ENCODE assay signal across 12 cellular contexts in genomic region chr12:125324861-125325260, GRCh38.
DNase-seq lines count a peak whose midpoint lies in the region; ATAC-seq and TF ChIP-seq lines count a peak whose summit lies in the region.
"Had no signal": no experiment of that assay in that cellular context is flagged by ENCODE, and none has a peak within 500 bp of the region (broad histone marks: within the 10 kb centered on the region; RNA-seq: fewer than 3 reads in every experiment).

No MANE protein-coding gene starts in this region.

- TF ChIP-seq CTCF in H9 (conservative IDR thresholded peaks at IDR 0.05) (no peak), WTC11 (IDR thresholded peaks at IDR 0.05) (no peak), esophagus squamous epithelium (IDR thresholded peaks at IDR 0.05) (no peak)

- H4K91ac ChIP-seq in H9 (ENCODE audit: insufficient read length, low read depth, low read length): no peak overlapping the region

- WGBS in H9 (ENCODE audit: extremely low coverage, insufficient read length, low lambda C conversion rate): no CpG with 5 or more reads among the region's 5 CpGs
- no CpG with 5 or more reads among the region's 5 CpGs for WGBS in mesendoderm (ENCODE audit: extremely low coverage, insufficient coverage, low lambda C conversion rate)
- 50 to 56% methylated on average over 5 of the region's 5 CpGs for WGBS in esophagus squamous epithelium, 2 donors

- H2AK5ac ChIP-seq in H9 (ENCODE audit: insufficient read length, low read length): no peak overlapping the region
- no peak overlapping the region for H2AK5ac ChIP-seq in mesendoderm (ENCODE audit: low read length)

- CTCF ChIA-PET in WTC11 (lab: Charles Lee): interaction anchor here (0.5 to 4.0 kb wide), 4 partner anchors 8 to 136 kb away, joined by 3 to 17 read pairs (median 5); no protein-coding TSS in a partner anchor

- POLR2A ChIA-PET in WTC11 (lab: Charles Lee): no interaction called here

- H3K79me2 ChIP-seq in H9 (ENCODE audit: insufficient read depth, low read length) (0 out of 2 replicates have a peak, but pooled peaks cover 2% of the 10 kb centered on the region), mesendoderm (ENCODE audit: control insufficient read depth, insufficient read depth, low read length) (no peaks in the 10 kb centered on the region)

- peaks cover 13 to 31% of the 10 kb centered on the region in 2 experiments for H3K9me3 Mint-ChIP-seq in H9
- H3K9me3 Mint-ChIP-seq in WTC11: peaks cover 28% of the 10 kb centered on the region
- H3K9me3 Mint-ChIP-seq: CD4-positive, alpha-beta T cell had no signal

- H3K23me2 ChIP-seq in H9 (ENCODE audit: insufficient read length, low read depth, low read length, poor library complexity, severe bottlenecking): no peaks in the 10 kb centered on the region

- H3K4ac ChIP-seq in H9 (ENCODE audit: low read depth, low read length): no peak overlapping the region
- no peak overlapping the region for H3K4ac ChIP-seq in mesendoderm (ENCODE audit: low read depth, low read length)

- H3K4me1 Mint-ChIP-seq in H9: peaks cover 34 to 47% of the 10 kb centered on the region in 2 experiments
- H3K4me1 Mint-ChIP-seq in WTC11: peaks cover 48% of the 10 kb centered on the region

- peaks cover 6% of the 10 kb centered on the region for H3K9me3 ChIP-seq in H9 (ENCODE audit: control insufficient read depth, low read depth, low read length)
- H3K9me3 ChIP-seq in esophagus squamous epithelium: peaks cover 0 to 5% (median 0%) of the 10 kb centered on the region in 3 donors
- H3K9me3 ChIP-seq: Caco-2 had no signal

- H3K4me3 ChIP-seq in mesendoderm (ENCODE audit: low read length) (no peak overlapping the region), esophagus squamous epithelium (no peak overlapping the region)

- H2BK5ac ChIP-seq in H9 (ENCODE audit: insufficient read length, low read length) (no peak overlapping the region), mesendoderm (ENCODE audit: low read length) (no peak overlapping the region)

- H3K4me1 ChIP-seq in H9 (ENCODE audit: insufficient read depth, low read length): peaks cover 3% of the 10 kb centered on the region; the same call in 1 of the 2 replicates
- H3K4me1 ChIP-seq in mesendoderm (ENCODE audit: control insufficient read depth, low read depth, low read length): no peaks in the 10 kb centered on the region
- no peaks in the 10 kb centered on the region for H3K4me1 ChIP-seq in esophagus squamous epithelium
- H3K4me1 ChIP-seq: Caco-2 had no signal

- no peak overlapping the region for H3K4me3 Mint-ChIP-seq in H9
- no peak overlapping the region for H3K4me3 Mint-ChIP-seq in WTC11
- H3K4me3 Mint-ChIP-seq: CD4-positive, alpha-beta T cell had no signal

- H3K27ac Mint-ChIP-seq in H9 (peak overlapping the region in 2 of 3 experiments; percentile 29 to 60; a peak in 4 of 7 replicates), WTC11 (peak overlapping the region; percentile 34; the same call in 1 of the 2 replicates)
- H3K27ac Mint-ChIP-seq: CD4-positive, alpha-beta T cell had no signal

- no peak overlapping the region for H3K23ac ChIP-seq in H9 (ENCODE audit: insufficient read length, low read depth, low read length)
- H3K23ac ChIP-seq in mesendoderm (ENCODE audit: low read length): no peak overlapping the region

- peaks cover 13 to 55% (median 27%) of the 10 kb centered on the region in 3 experiments for H3K36me3 Mint-ChIP-seq in H9 (ENCODE audit: insufficient read depth in 1 of 3, low read depth in 3 of 3)
- H3K36me3 Mint-ChIP-seq in WTC11: peaks cover 34% of the 10 kb centered on the region

- H3K14ac ChIP-seq in H9 (ENCODE audit: insufficient read depth, low read length): no peak overlapping the region

- no peaks in the 10 kb centered on the region for H4K20me1 ChIP-seq in H9 (ENCODE audit: control insufficient read depth, insufficient read depth, insufficient read length)

- ATAC-seq in WTC11: peak; percentile 23; the same call in 1 of the 2 replicates
- ATAC-seq in GM18909 (IDR thresholded peaks at IDR 0.05; ENCODE audit: poor library complexity, unreplicated experiment): no peak

- no peak overlapping the region for H2BK20ac ChIP-seq in H9 (ENCODE audit: low read depth, low read length, poor library complexity, severe bottlenecking)

- H3K18ac ChIP-seq in H9 (ENCODE audit: insufficient read length, low read depth, low read length) (no peak overlapping the region), mesendoderm (ENCODE audit: low read length) (no peak overlapping the region)

- H3T11ph ChIP-seq in H9 (ENCODE audit: low read length): no peak overlapping the region

- no peak overlapping the region for H2AFZ ChIP-seq in H9 (ENCODE audit: low read length)

- H3K79me1 ChIP-seq in H9 (ENCODE audit: insufficient read depth, low read depth, low read length, poor library complexity, severe bottlenecking) (no peaks in the 10 kb centered on the region), mesendoderm (ENCODE audit: low read length) (no peaks in the 10 kb centered on the region)

- no peak overlapping the region for H3K27ac ChIP-seq in H9 (ENCODE audit: insufficient read length, low read depth, low read length)
- H3K27ac ChIP-seq in mesendoderm (ENCODE audit: low read depth, low read length): no peak overlapping the region
- no peak overlapping the region for H3K27ac ChIP-seq in substantia nigra (ENCODE audit: low read depth, low read length, poor library complexity, severe bottlenecking)
- no peak overlapping the region for H3K27ac ChIP-seq in esophagus squamous epithelium
- H3K27ac ChIP-seq: C4-2B had no signal

- TF ChIP-seq POLR2A in esophagus squamous epithelium (IDR thresholded peaks at IDR 0.05): no peak

- no peak overlapping the region for H2BK12ac ChIP-seq in H9 (ENCODE audit: insufficient read length, low read depth, low read length)

- H3K27me3 Mint-ChIP-seq in H9 (ENCODE audit: low read depth) (peaks cover 18% of the 10 kb centered on the region), WTC11 (ENCODE audit: low read depth) (peaks cover 3% of the 10 kb centered on the region; the same call in 1 of the 2 replicates)

- H3K4me2 ChIP-seq in H9 (ENCODE audit: insufficient read depth, insufficient read length, low read length) (no peak overlapping the region), mesendoderm (ENCODE audit: low read length) (no peak overlapping the region)

- DNase-seq in H9: no peak
- no peak for DNase-seq in WTC11 (ENCODE audit: low spot score)
- peak; percentile 50 for DNase-seq in mesendoderm
- no peak for DNase-seq in substantia nigra (lab: John Stamatoyannopoulos, UW)
- DNase-seq in esophagus squamous epithelium (lab: John Stamatoyannopoulos, UW): no peak
- DNase-seq: ACHN; Caco-2; CD4-positive, alpha-beta T cell; GDM1; HCEC 1CT had no signal

- H3K56ac ChIP-seq in H9 (ENCODE audit: insufficient read length, low read depth, low read length) (no peak overlapping the region), mesendoderm (ENCODE audit: low read length) (no peak overlapping the region)

- H4K5ac ChIP-seq in H9 (ENCODE audit: insufficient read length, low read depth, low read length) (no peak overlapping the region), mesendoderm (ENCODE audit: low read length) (no peak overlapping the region)

- H2BK15ac ChIP-seq in H9 (ENCODE audit: low read depth, low read length) (no peak overlapping the region), mesendoderm (replicated peaks; ENCODE audit: low read depth) (no peak overlapping the region)

- intact Hi-C loops in esophagus squamous epithelium (cut with DNase I): no loop called here

- H3K9ac ChIP-seq in H9 (ENCODE audit: extremely low read depth, insufficient read length, low read length) (no peak overlapping the region), mesendoderm (ENCODE audit: low read length) (no peak overlapping the region)

- H4K8ac ChIP-seq in H9 (replicated peaks; ENCODE audit: insufficient read length, low read depth, low read length) (no peak overlapping the region), mesendoderm (ENCODE audit: low read depth, low read length) (no peak overlapping the region)

- H3K27me3 ChIP-seq in H9 (ENCODE audit: insufficient read depth, low read length): no peaks in the 10 kb centered on the region
- no peaks in the 10 kb centered on the region for H3K27me3 ChIP-seq in mesendoderm (ENCODE audit: insufficient read depth, low read length, poor library complexity)
- H3K27me3 ChIP-seq in esophagus squamous epithelium: peaks cover 0 to 40% (median 0%) of the 10 kb centered on the region in 4 donors

- no peak overlapping the region for H2BK120ac ChIP-seq in H9 (ENCODE audit: low read depth, low read length, poor library complexity, severe bottlenecking)
- H2BK120ac ChIP-seq in mesendoderm (ENCODE audit: low read depth, low read length): no peak overlapping the region

- H3K36me3 ChIP-seq in mesendoderm (ENCODE audit: control insufficient read depth, insufficient read depth, low read length) (no peaks in the 10 kb centered on the region), esophagus squamous epithelium (no peaks in the 10 kb centered on the region)

TF ChIP-seq in WTC11, 78 proteins besides CTCF, POLR2A, EP300 and RAD21 (continues in another document):
- TF ChIP-seq ATF2 (CRISPR knock-in tag; IDR thresholded peaks at IDR 0.05; ENCODE audit: borderline replicate concordance, low read depth) (no peak), ZNF232 (CRISPR knock-in tag; IDR thresholded peaks at IDR 0.05) (no peak), NFATC4 (CRISPR knock-in tag; IDR thresholded peaks at IDR 0.05) (no peak), TEAD4 (CRISPR knock-in tag; IDR thresholded peaks at IDR 0.05) (no peak), SMAD4 (CRISPR knock-in tag; IDR thresholded peaks at IDR 0.05) (no peak)
- TF ChIP-seq, protein P1, sequence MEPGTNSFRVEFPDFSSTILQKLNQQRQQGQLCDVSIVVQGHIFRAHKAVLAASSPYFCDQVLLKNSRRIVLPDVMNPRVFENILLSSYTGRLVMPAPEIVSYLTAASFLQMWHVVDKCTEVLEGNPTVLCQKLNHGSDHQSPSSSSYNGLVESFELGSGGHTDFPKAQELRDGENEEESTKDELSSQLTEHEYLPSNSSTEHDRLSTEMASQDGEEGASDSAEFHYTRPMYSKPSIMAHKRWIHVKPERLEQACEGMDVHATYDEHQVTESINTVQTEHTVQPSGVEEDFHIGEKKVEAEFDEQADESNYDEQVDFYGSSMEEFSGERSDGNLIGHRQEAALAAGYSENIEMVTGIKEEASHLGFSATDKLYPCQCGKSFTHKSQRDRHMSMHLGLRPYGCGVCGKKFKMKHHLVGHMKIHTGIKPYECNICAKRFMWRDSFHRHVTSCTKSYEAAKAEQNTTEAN (CRISPR knock-in tag; IDR thresholded peaks at IDR 0.05): no peak
